14 cellular contexts compared by ENCODE assay signal in genomic region chr1:187244623-187245022, GRCh38.
DNase-seq lines count a peak whose midpoint lies in the region; ATAC-seq and TF ChIP-seq lines count a peak whose summit lies in the region.
"Had no signal": no experiment of that assay in that cellular context is flagged by ENCODE, and none has a peak within 500 bp of the region (broad histone marks: within the 10 kb centered on the region; RNA-seq: fewer than 3 reads in every experiment).

No MANE protein-coding gene starts in this region.

- 15 to 21% methylated on average over 4 of the region's 4 CpGs for WGBS in thyroid gland, 2 donors

- H3K9me3 ChIP-seq in thyroid gland: no peaks in the 10 kb centered on the region

- no peak for TF ChIP-seq POLR2A in thyroid gland (IDR thresholded peaks at IDR 0.05)

- H3K27me3 ChIP-seq in thyroid gland: no peaks in the 10 kb centered on the region
- H3K27me3 ChIP-seq: dorsolateral prefrontal cortex, heart right ventricle had no signal

- H3K4me3 ChIP-seq in thyroid gland (replicated peaks in 1 of 3): no peak overlapping the region
- H3K4me3 ChIP-seq: dorsolateral prefrontal cortex, GM23248, heart right ventricle had no signal

- ATAC-seq in GM21717 (IDR thresholded peaks at IDR 0.05; ENCODE audit: unreplicated experiment) (no peak), GM21576 (IDR thresholded peaks at IDR 0.05; ENCODE audit: unreplicated experiment) (no peak)
- ATAC-seq: heart right ventricle had no signal

- no peaks in the 10 kb centered on the region for H3K4me1 ChIP-seq in thyroid gland
- H3K4me1 ChIP-seq: heart right ventricle had no signal

- intact Hi-C loops in thyroid gland (cut with DNase I): no loop called here

- no peak for TF ChIP-seq CTCF in thyroid gland (IDR thresholded peaks at IDR 0.05)

- no peak overlapping the region for H3K27ac ChIP-seq in thyroid gland
- H3K27ac ChIP-seq: dorsolateral prefrontal cortex, GM23248, heart right ventricle had no signal

- DNase-seq in NCI-H1417 (lab: John Stamatoyannopoulos, UW) (peak in 2 of 3 experiments; percentile 55 to 89), NCI-H1417 treated with DMSO at 0.1 percent for 48 hours (lab: John Stamatoyannopoulos, UW) (no peak), NCI-H446 (lab: John Stamatoyannopoulos, UW) (peak; percentile 70 to 85), cerebellar cortex (ENCODE audit: low spot score) (peak; percentile 23), thyroid gland (peak; percentile 5 to 10), GM19238 (ENCODE audit: insufficient read length, low spot score) (no peak)
- DNase-seq: 8988T; activated CD4-positive, alpha-beta T cell treated with anti-CD3 and anti-CD28 coated beads, Interleukin-2, amount 10 ng/mL, durations not matched to agents 7 days and 5 days; GM23248; heart right ventricle; Karpas-422 had no signal

- H3K36me3 ChIP-seq in thyroid gland: no peaks in the 10 kb centered on the region
- H3K36me3 ChIP-seq: heart right ventricle had no signal

Comparison
In these comparisons a context has a peak if more than half of its experiments do, and no peak if none do; other contexts are left out.
1. DNase-seq: peak in NCI-H1417 (2 of 3), NCI-H446 (2 of 2), cerebellar cortex (single experiment) and thyroid gland (2 of 2); none in NCI-H1417 treated with DMSO at 0.1 percent for 48 hours (single experiment) and GM19238 (single experiment).